Comparison of ENCODE assay signal across 17 cellular contexts in the genomic region with DNA sequence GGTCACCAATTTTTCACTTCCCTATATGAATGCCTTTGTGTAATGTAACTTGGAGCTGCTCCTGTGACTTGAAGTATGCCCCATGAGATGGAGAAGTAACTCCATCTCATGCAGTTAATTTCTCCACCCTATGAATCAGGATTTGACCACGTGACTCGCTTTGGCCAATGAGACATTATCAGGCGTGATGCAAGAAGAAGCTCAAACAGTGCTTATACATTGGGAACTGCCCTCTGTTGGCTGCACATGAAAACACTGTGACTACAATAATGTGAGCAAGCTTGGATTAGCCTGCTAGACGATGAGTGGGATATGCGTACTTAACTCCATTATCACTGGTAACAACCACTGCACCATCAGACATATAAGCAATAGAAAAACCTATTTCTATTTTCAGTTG.
DNase-seq lines count a peak whose midpoint lies in the region; ATAC-seq, FAIRE-seq and TF ChIP-seq lines count a peak whose summit lies in the region.
"Had no signal": no experiment of that assay in that cellular context is flagged by ENCODE, and none has a peak within 500 bp of the region (broad histone marks: within the 10 kb centered on the region; RNA-seq: fewer than 3 reads in every experiment).

No MANE protein-coding gene starts in this region.

- TF ChIP-seq EP300 in A549 (IDR thresholded peaks at IDR 0.05) (no peak), K562 (IDR thresholded peaks at IDR 0.05; ENCODE audit: low read length) (no peak)

- H3K23me2 ChIP-seq in H9 (ENCODE audit: insufficient read length, low read depth, low read length, poor library complexity, severe bottlenecking), result no peaks in the 10 kb centered on the region

- TF ChIP-seq RAD21 in A549 (conservative IDR thresholded peaks at IDR 0.05 in 1 of 2, IDR thresholded peaks at IDR 0.05 in 1 of 2), result no peak
- TF ChIP-seq RAD21 in K562 (CRISPR knock-in tag; conservative IDR thresholded peaks at IDR 0.05 in 1 of 2, IDR thresholded peaks at IDR 0.05 in 1 of 2), result no peak

- no peak overlapping the region for H3K18ac ChIP-seq in H9 (ENCODE audit: insufficient read length, low read depth, low read length)

- peaks cover 7 to 8% of the 10 kb centered on the region in 2 experiments for H3K4me1 Mint-ChIP-seq in H9
- H3K4me1 Mint-ChIP-seq in activated CD4-positive, alpha-beta T cell treated with anti-CD3 and anti-CD28 coated beads, Interleukin-2, amount 10 ng/mL, durations not matched to agents 7 days and 5 days, result no peaks in the 10 kb centered on the region
- no peaks in the 10 kb centered on the region for H3K4me1 Mint-ChIP-seq in activated CD4-positive, alpha-beta T cell treated with anti-CD3 and anti-CD28 coated beads for 36 hours
- H3K4me1 Mint-ChIP-seq: stimulated activated naive CD8-positive, alpha-beta T cell treated with anti-CD3 and anti-CD28 coated beads, Interleukin-15, amount 100 ng/mL, for 72 hours; T-cell had no signal

- no peaks in the 10 kb centered on the region for H3K9me1 ChIP-seq in K562 (ENCODE audit: control insufficient read depth, insufficient read depth, low read length)

- POLR2A ChIA-PET in A549 (lab: Yijun Ruan, JAX), result no interaction called here
- POLR2A ChIA-PET in K562 (lab: Yijun Ruan, JAX), result interaction anchor here (0.5 kb wide), 1 partner anchor 38 kb away, joined by 3 read pairs; no protein-coding TSS in a partner anchor
- POLR2A ChIA-PET in activated CD4-positive, alpha-beta T cell treated with anti-CD3 and anti-CD28 coated beads, Interleukin-2, amount 10 ng/mL, durations not matched to agents 7 days and 5 days (lab: Charles Lee), result no interaction called here
- POLR2A ChIA-PET in activated CD4-positive, alpha-beta T cell treated with anti-CD3 and anti-CD28 coated beads for 36 hours (lab: Charles Lee), result no interaction called here

- DNase-seq in A549 (ENCODE audit: low read depth in 1 of 2, low spot score in 1 of 2), result peak in 1 of 2 experiments; percentile 32
- no peak for DNase-seq in H9
- peak; percentile 52 for DNase-seq in NOMO-1 treated with DMSO at 0.1 percent for 48 hours (lab: John Stamatoyannopoulos, UW; ENCODE audit: unreplicated experiment)
- DNase-seq in K562 (ENCODE audit: extremely low read depth in 1 of 4, low spot score in 3 of 4), result peak in 1 of 4 experiments; percentile 1
- no peak for DNase-seq in activated CD4-positive, alpha-beta T cell treated with anti-CD3 and anti-CD28 coated beads, Interleukin-2, amount 10 ng/mL, durations not matched to agents 7 days and 5 days
- no peak for DNase-seq in activated CD4-positive, alpha-beta T cell treated with anti-CD3 and anti-CD28 coated beads for 36 hours
- DNase-seq in activated CD4-positive, alpha-beta T cell treated with anti-CD3 and anti-CD28 coated beads for 48 hours, result no peak
- DNase-seq: cerebellar nuclear complex; foreskin melanocyte; GDM1; left lung; NCI-H1694 treated with DMSO at 0.1 percent for 48 hours; NCI-H446; nucleus accumbens; stimulated activated naive CD8-positive, alpha-beta T cell treated with anti-CD3 and anti-CD28 coated beads, Interleukin-15, amount 100 ng/mL, for 72 hours; T-cell had no signal

- H2BK20ac ChIP-seq in H9 (ENCODE audit: low read depth, low read length, poor library complexity, severe bottlenecking), result no peak overlapping the region

- no peak for TF ChIP-seq CTCF in A549 (IDR thresholded peaks at IDR 0.05)
- peak; percentile 30; the same call in 2 of the 3 replicates for TF ChIP-seq CTCF in H9 (conservative IDR thresholded peaks at IDR 0.05)
- TF ChIP-seq CTCF in K562 (IDR thresholded peaks at IDR 0.05 in 2 of 3, conservative IDR thresholded peaks at IDR 0.05 in 1 of 3; ENCODE audit: insufficient read depth in 2 of 3, low read depth in 1 of 3, low read length in 3 of 3), result no peak

- in situ Hi-C loops in K562 (cut with MboI), result no loop called here

- WGBS in A549 (ENCODE audit: missing lambda C conversion rate), result 66% methylated on average over 5 of the region's 5 CpGs
- no CpG with 5 or more reads among the region's 5 CpGs for WGBS in H9 (ENCODE audit: extremely low coverage, insufficient read length, low lambda C conversion rate)
- 11% methylated on average over 5 of the region's 5 CpGs for WGBS in K562 (ENCODE audit: insufficient coverage, low coverage, missing lambda C conversion rate)

- intact Hi-C loops in K562 (cut with micrococcal nuclease), result no loop called here
- intact Hi-C loops in activated CD4-positive, alpha-beta T cell treated with anti-CD3 and anti-CD28 coated beads for 36 hours (cut with DNase I, micrococcal nuclease), result loop anchor here in 1 of 2 experiments (10.0 kb wide), 1 partner anchor 458 kb away; no protein-coding TSS in a partner anchor

- FAIRE-seq in A549 (lab: Jason Lieb, UNC) (no peak), K562 (lab: Jason Lieb, UNC) (no peak)

- no peak overlapping the region for H2BK5ac ChIP-seq in H9 (ENCODE audit: insufficient read length, low read length)

- no TSS peak for BruUV-seq in K562 (replicated peaks; lab: Mats Ljungman, UMichigan)

- H3K4ac ChIP-seq in H9 (ENCODE audit: low read depth, low read length), result no peak overlapping the region

- no peak overlapping the region for H3K56ac ChIP-seq in H9 (ENCODE audit: insufficient read length, low read depth, low read length)

- H3K36me3 ChIP-seq in K562 (ENCODE audit: control insufficient read depth, insufficient read depth, low read length), result no peaks in the 10 kb centered on the region
- H3K36me3 ChIP-seq: left lung had no signal

- no peaks in the 10 kb centered on the region for H3K9me3 ChIP-seq in A549
- no peaks in the 10 kb centered on the region for H3K9me3 ChIP-seq in H9 (ENCODE audit: control insufficient read depth, low read depth, low read length)
- H3K9me3 ChIP-seq in K562 (replicated peaks; ENCODE audit: control insufficient read depth, insufficient read depth, low read depth, low read length), result no peaks in the 10 kb centered on the region

- peaks cover 3% of the 10 kb centered on the region in 2 experiments; a peak in 1 of 5 replicates for H3K9me3 Mint-ChIP-seq in H9
- peaks cover 2% of the 10 kb centered on the region for H3K9me3 Mint-ChIP-seq in activated CD4-positive, alpha-beta T cell treated with anti-CD3 and anti-CD28 coated beads, Interleukin-2, amount 10 ng/mL, durations not matched to agents 7 days and 5 days
- peaks cover 11% of the 10 kb centered on the region for H3K9me3 Mint-ChIP-seq in activated CD4-positive, alpha-beta T cell treated with anti-CD3 and anti-CD28 coated beads for 36 hours (ENCODE audit: low read depth)

- no peak overlapping the region for H4K8ac ChIP-seq in H9 (replicated peaks; ENCODE audit: insufficient read length, low read depth, low read length)

- H3K79me2 ChIP-seq in H9 (ENCODE audit: insufficient read depth, low read length), result no peaks in the 10 kb centered on the region
- no peaks in the 10 kb centered on the region for H3K79me2 ChIP-seq in K562 (ENCODE audit: control insufficient read depth, insufficient read depth, low read length)

- H2AK5ac ChIP-seq in H9 (ENCODE audit: insufficient read length, low read length), result no peak overlapping the region

- H3K14ac ChIP-seq in H9 (ENCODE audit: insufficient read depth, low read length), result no peak overlapping the region

- no peak overlapping the region for H2BK12ac ChIP-seq in H9 (ENCODE audit: insufficient read length, low read depth, low read length)

- no peak for ATAC-seq in A549
- ATAC-seq in K562, result no peak
- no peak for ATAC-seq in HG03342 (IDR thresholded peaks at IDR 0.05; ENCODE audit: unreplicated experiment)
- no peak for ATAC-seq in activated CD4-positive, alpha-beta T cell treated with anti-CD3 and anti-CD28 coated beads for 36 hours
- ATAC-seq: left lung; stimulated activated naive CD8-positive, alpha-beta T cell treated with anti-CD3 and anti-CD28 coated beads, Interleukin-15, amount 100 ng/mL, for 72 hours; T-cell had no signal

- TF ChIP-seq POLR2A in A549 (IDR thresholded peaks at IDR 0.05; ENCODE audit: low read length) (no peak), K562 (conservative IDR thresholded peaks at IDR 0.05) (no peak)

- no peaks in the 10 kb centered on the region for H3K79me1 ChIP-seq in H9 (ENCODE audit: insufficient read depth, low read depth, low read length, poor library complexity, severe bottlenecking)

- CTCF ChIA-PET in A549 (lab: Yijun Ruan, JAX) (no interaction called here), K562 (lab: Yijun Ruan, JAX; ENCODE audit: low intra/inter-chr PET ratio) (no interaction called here)
- CTCF ChIA-PET in activated CD4-positive, alpha-beta T cell treated with anti-CD3 and anti-CD28 coated beads, Interleukin-2, amount 10 ng/mL, durations not matched to agents 7 days and 5 days (lab: Charles Lee), result no interaction called here
- CTCF ChIA-PET in activated CD4-positive, alpha-beta T cell treated with anti-CD3 and anti-CD28 coated beads for 36 hours (lab: Charles Lee), result no interaction called here

- no peaks in the 10 kb centered on the region for H3K36me3 Mint-ChIP-seq in H9 (ENCODE audit: insufficient read depth in 1 of 3, low read depth in 3 of 3)
- no peaks in the 10 kb centered on the region for H3K36me3 Mint-ChIP-seq in activated CD4-positive, alpha-beta T cell treated with anti-CD3 and anti-CD28 coated beads, Interleukin-2, amount 10 ng/mL, durations not matched to agents 7 days and 5 days (ENCODE audit: low read depth)
- no peaks in the 10 kb centered on the region for H3K36me3 Mint-ChIP-seq in activated CD4-positive, alpha-beta T cell treated with anti-CD3 and anti-CD28 coated beads for 36 hours (ENCODE audit: low read depth)
- H3K36me3 Mint-ChIP-seq: T-cell had no signal

- H3K4me1 ChIP-seq in A549, result peaks cover 11% of the 10 kb centered on the region; the same call in 1 of the 3 replicates
- H3K4me1 ChIP-seq in H9 (ENCODE audit: insufficient read depth, low read length), result peaks cover 5% of the 10 kb centered on the region; the same call in 1 of the 2 replicates
- no peaks in the 10 kb centered on the region for H3K4me1 ChIP-seq in K562 (replicated peaks in 1 of 2; ENCODE audit: control insufficient read depth in 2 of 2, insufficient read depth in 2 of 2, low read length in 2 of 2)
- H3K4me1 ChIP-seq: left lung had no signal

- H4K5ac ChIP-seq in H9 (ENCODE audit: insufficient read length, low read depth, low read length), result no peak overlapping the region

- no peak overlapping the region for H2BK15ac ChIP-seq in H9 (ENCODE audit: low read depth, low read length)

- no peak overlapping the region for H3T11ph ChIP-seq in H9 (ENCODE audit: low read length)

- no peak overlapping the region for H3K23ac ChIP-seq in H9 (ENCODE audit: insufficient read length, low read depth, low read length)

- no peaks in the 10 kb centered on the region; the same call in 1 of the 2 replicates for H3K27me3 Mint-ChIP-seq in H9 (ENCODE audit: low read depth)
- no peaks in the 10 kb centered on the region for H3K27me3 Mint-ChIP-seq in activated CD4-positive, alpha-beta T cell treated with anti-CD3 and anti-CD28 coated beads, Interleukin-2, amount 10 ng/mL, durations not matched to agents 7 days and 5 days
- no peaks in the 10 kb centered on the region for H3K27me3 Mint-ChIP-seq in activated CD4-positive, alpha-beta T cell treated with anti-CD3 and anti-CD28 coated beads for 36 hours
- H3K27me3 Mint-ChIP-seq: stimulated activated naive CD8-positive, alpha-beta T cell treated with anti-CD3 and anti-CD28 coated beads, Interleukin-15, amount 100 ng/mL, for 72 hours; T-cell had no signal

- H3K4me2 ChIP-seq in A549 (no peak overlapping the region), H9 (ENCODE audit: insufficient read depth, insufficient read length, low read length) (no peak overlapping the region), K562 (ENCODE audit: insufficient read depth, low read length) (no peak overlapping the region)

- no peak overlapping the region for H3K27ac Mint-ChIP-seq in H9
- H3K27ac Mint-ChIP-seq in activated CD4-positive, alpha-beta T cell treated with anti-CD3 and anti-CD28 coated beads, Interleukin-2, amount 10 ng/mL, durations not matched to agents 7 days and 5 days, result no peak overlapping the region
- H3K27ac Mint-ChIP-seq in activated CD4-positive, alpha-beta T cell treated with anti-CD3 and anti-CD28 coated beads for 36 hours, result no peak overlapping the region
- H3K27ac Mint-ChIP-seq: stimulated activated naive CD8-positive, alpha-beta T cell treated with anti-CD3 and anti-CD28 coated beads, Interleukin-15, amount 100 ng/mL, for 72 hours; T-cell had no signal

- no peak overlapping the region for H3K27ac ChIP-seq in A549
- H3K27ac ChIP-seq in H9 (ENCODE audit: insufficient read length, low read depth, low read length), result no peak overlapping the region
- no peak overlapping the region for H3K27ac ChIP-seq in K562 (ENCODE audit: extremely low read depth, low read depth, low read length)
- H3K27ac ChIP-seq: left lung had no signal

- H3K4me3 ChIP-seq in A549 (no peak overlapping the region), K562 (no peak overlapping the region)
- H3K4me3 ChIP-seq: left lung had no signal

- no peak overlapping the region for H4K91ac ChIP-seq in H9 (ENCODE audit: insufficient read length, low read depth, low read length)

- no peaks in the 10 kb centered on the region for H3K27me3 ChIP-seq in H9 (ENCODE audit: insufficient read depth, low read length)
- H3K27me3 ChIP-seq in K562 (ENCODE audit: control insufficient read depth in 2 of 2, insufficient read depth in 2 of 2, low read length in 2 of 2), result no peaks in the 10 kb centered on the region
- H3K27me3 ChIP-seq: left lung had no signal

- H2AFZ ChIP-seq in H9 (ENCODE audit: low read length), result no peak overlapping the region
- H2AFZ ChIP-seq in K562 (ENCODE audit: low read depth, low read length), result no peak overlapping the region

- no peak overlapping the region for H2BK120ac ChIP-seq in H9 (ENCODE audit: low read depth, low read length, poor library complexity, severe bottlenecking)

- H3K4me3 Mint-ChIP-seq in H9, result no peak overlapping the region
- no peak overlapping the region for H3K4me3 Mint-ChIP-seq in activated CD4-positive, alpha-beta T cell treated with anti-CD3 and anti-CD28 coated beads, Interleukin-2, amount 10 ng/mL, durations not matched to agents 7 days and 5 days
- no peak overlapping the region for H3K4me3 Mint-ChIP-seq in activated CD4-positive, alpha-beta T cell treated with anti-CD3 and anti-CD28 coated beads for 36 hours
- H3K4me3 Mint-ChIP-seq: stimulated activated naive CD8-positive, alpha-beta T cell treated with anti-CD3 and anti-CD28 coated beads, Interleukin-15, amount 100 ng/mL, for 72 hours; T-cell had no signal

- H3K9ac ChIP-seq in H9 (ENCODE audit: extremely low read depth, insufficient read length, low read length), result no peak overlapping the region
- no peak overlapping the region for H3K9ac ChIP-seq in K562 (ENCODE audit: insufficient read depth in 1 of 2, low read depth in 2 of 2, low read length in 2 of 2)

- no peaks in the 10 kb centered on the region for H4K20me1 ChIP-seq in H9 (ENCODE audit: control insufficient read depth, insufficient read depth, insufficient read length)
- H4K20me1 ChIP-seq in K562 (replicated peaks; ENCODE audit: control insufficient read depth, insufficient read depth, low read length), result no peaks in the 10 kb centered on the region

Comparison
In these comparisons a context has a peak if more than half of its experiments do, and no peak if none do; other contexts are left out.
1. Of the 35 proteins assayed by ChIP-seq in both K562 and A549: peak only in K562: CEBPB; only in A549: none; in both: USF2; in neither: 33.